8 cellular contexts compared by ENCODE assay signal in the genomic region with DNA sequence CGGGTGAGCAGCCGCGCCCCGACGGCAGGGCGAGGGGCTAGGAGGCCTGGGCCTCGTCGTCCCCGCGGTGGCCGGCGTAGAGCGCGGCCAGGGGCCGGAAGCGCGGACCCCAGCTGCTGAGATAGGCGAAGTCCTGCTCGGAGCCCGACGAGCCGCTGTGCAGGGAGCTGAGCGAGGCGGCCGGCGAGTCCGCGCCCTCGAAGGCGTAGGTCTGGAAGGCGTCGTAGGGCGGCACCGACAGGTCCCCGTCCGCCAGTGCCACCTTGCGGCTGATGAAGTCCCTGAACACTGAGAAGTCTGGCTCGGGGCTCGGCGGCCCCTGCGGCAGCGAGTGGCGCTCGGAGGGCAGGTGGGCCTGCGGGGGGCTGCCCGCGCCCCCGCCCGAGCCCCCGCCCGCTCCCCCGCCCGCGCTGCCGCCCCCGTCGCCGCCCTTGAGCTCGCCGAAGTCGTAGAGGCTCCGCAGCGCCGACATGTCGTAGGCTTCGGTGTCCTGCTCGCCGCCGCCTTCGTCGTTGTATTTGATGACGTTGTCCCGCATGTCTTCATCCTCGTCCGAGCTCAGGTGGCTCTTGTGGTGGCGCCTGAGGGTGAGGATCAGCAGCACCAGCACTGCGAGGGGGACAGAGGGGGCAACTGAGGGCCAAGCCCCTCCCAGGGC. TPM values are rescaled to one million over a fixed set of nuclear protein-coding genes. Genes with fewer than 3 reads are reported as not detected.
DNase-seq lines count a peak whose midpoint lies in the region; FAIRE-seq and TF ChIP-seq lines count a peak whose summit lies in the region.

No MANE protein-coding gene starts in this region.

- H3K27me3 ChIP-seq in keratinocyte (ENCODE audit: control insufficient read depth, extremely low read depth, insufficient read depth, low read length), result peaks cover 40% of the 10 kb centered on the region

- no peak for TF ChIP-seq EP300 in Ishikawa (IDR thresholded peaks at IDR 0.05; ENCODE audit: borderline replicate concordance)

- dilution Hi-C loops in keratinocyte (cut with MboI; ENCODE audit: extremely low pct_ligation_motif_present, low sequenced_read_pairs), result no loop called here

- no peaks in the 10 kb centered on the region for H3K4me1 ChIP-seq in keratinocyte (ENCODE audit: control insufficient read depth, extremely low read depth, insufficient read depth, low read length)

- no peak overlapping the region for H3K4me3 ChIP-seq in keratinocyte (ENCODE audit: control insufficient read depth in 2 of 3, extremely low read depth in 1 of 3, insufficient read depth in 2 of 3, low read depth in 1 of 3, low read length in 3 of 3)

- no peak overlapping the region for H3K4me2 ChIP-seq in keratinocyte (ENCODE audit: control insufficient read depth, extremely low read depth, insufficient read depth, low read depth, low read length)

- no peaks in the 10 kb centered on the region for H3K4me1 Mint-ChIP-seq in MCF 10A (ENCODE audit: insufficient read depth, unreplicated experiment)

- BruUV-seq in MCF 10A (replicated peaks; lab: Mats Ljungman, UMichigan), result no TSS peak

- no peaks in the 10 kb centered on the region for H4K20me1 ChIP-seq in keratinocyte (ENCODE audit: control insufficient read depth, extremely low read depth, insufficient read depth, low read length)

- CTCF ChIA-PET in MCF 10A (lab: Yijun Ruan, JAX), result no interaction called here

- H3K27me3 Mint-ChIP-seq in MCF 10A (ENCODE audit: insufficient read depth, unreplicated experiment), result peaks cover 77% of the 10 kb centered on the region

- H3K9ac ChIP-seq in keratinocyte (ENCODE audit: control insufficient read depth, extremely low read depth, insufficient read depth, low read length), result no peak overlapping the region

- H3K27ac ChIP-seq in VCaP (no peak overlapping the region), keratinocyte (ENCODE audit: control insufficient read depth, insufficient read depth, low read length) (no peak overlapping the region)

- intact Hi-C loops in MCF 10A (cut with micrococcal nuclease), result no loop called here

- POLR2A ChIA-PET in MCF 10A (lab: Yijun Ruan, JAX), result interaction anchor here (0.6 to 1.0 kb wide), 2 partner anchors 25 to 190 kb away, joined by 3 read pairs; no protein-coding TSS in a partner anchor

- DNase-seq in AG09319 (ENCODE audit: extremely low read depth, low read depth) (peak; percentile 7), MCF 10A (ENCODE audit: unreplicated experiment) (peak; percentile 16), keratinocyte (ENCODE audit: low read depth, low spot score) (no peak), DMS79 treated with DMSO at 0.1 percent for 48 hours (lab: John Stamatoyannopoulos, UW) (no peak), NCI-H2227 treated with DMSO at 0.1 percent for 48 hours (lab: John Stamatoyannopoulos, UW) (no peak)
- peak; percentile 55 for DNase-seq in stimulated activated CD4-positive, alpha-beta T cell treated with anti-CD3 and anti-CD28 coated beads, Interleukin-2, amount 100 ng/mL, for 4 hours (ENCODE audit: low read depth)

- peak; percentile 65 for TF ChIP-seq RAD21 in Ishikawa (IDR thresholded peaks at IDR 0.05; ENCODE audit: low read depth)

- H2AFZ ChIP-seq in keratinocyte (ENCODE audit: control insufficient read depth, low read length), result peak overlapping the region; percentile 5

- no peak overlapping the region for H3K27ac Mint-ChIP-seq in MCF 10A (ENCODE audit: low read depth, unreplicated experiment)

- no peaks in the 10 kb centered on the region for H3K9me1 ChIP-seq in keratinocyte (ENCODE audit: control insufficient read depth, extremely low read depth, insufficient read depth, low read length)

- H3K9me3 Mint-ChIP-seq in MCF 10A (ENCODE audit: unreplicated experiment), result no peaks in the 10 kb centered on the region

- no peaks in the 10 kb centered on the region for H3K79me2 ChIP-seq in keratinocyte (ENCODE audit: control insufficient read depth, insufficient read depth, low read length)

- H3K4me3 Mint-ChIP-seq in MCF 10A (ENCODE audit: unreplicated experiment), result no peak overlapping the region

- H3K9me3 ChIP-seq in keratinocyte (ENCODE audit: control insufficient read depth, low read depth, low read length), result no peaks in the 10 kb centered on the region

- H3K36me3 ChIP-seq in keratinocyte (ENCODE audit: control insufficient read depth in 2 of 2, extremely low read depth in 1 of 2, insufficient read depth in 2 of 2, low read length in 2 of 2), result no peaks in the 10 kb centered on the region

- no peak for FAIRE-seq in keratinocyte (lab: Jason Lieb, UNC)

- no peaks in the 10 kb centered on the region for H3K36me3 Mint-ChIP-seq in MCF 10A (ENCODE audit: insufficient read depth, unreplicated experiment)

- TF ChIP-seq CTCF in AG09319 (IDR thresholded peaks at IDR 0.05; ENCODE audit: low read depth, low read length) (peak; percentile 54), VCaP (conservative IDR thresholded peaks at IDR 0.05) (peak; percentile 77), MCF 10A (IDR thresholded peaks at IDR 0.05; ENCODE audit: unreplicated experiment) (peak; percentile 14), keratinocyte (optimal IDR thresholded peaks at IDR 0.05 in 1 of 3, IDR thresholded peaks at IDR 0.05 in 1 of 3, conservative IDR thresholded peaks at IDR 0.05 in 1 of 3; ENCODE audit: extremely low read depth in 1 of 3, insufficient read depth in 2 of 3, low read length in 3 of 3) (peak; percentile 19 to 82 (median 82))

TF ChIP-seq in Ishikawa, 13 proteins besides CTCF, POLR2A, EP300 and RAD21:
- TF ChIP-seq TCF12 (IDR thresholded peaks at IDR 0.05; ENCODE audit: low read depth), result no peak
- TF ChIP-seq, protein P1, sequence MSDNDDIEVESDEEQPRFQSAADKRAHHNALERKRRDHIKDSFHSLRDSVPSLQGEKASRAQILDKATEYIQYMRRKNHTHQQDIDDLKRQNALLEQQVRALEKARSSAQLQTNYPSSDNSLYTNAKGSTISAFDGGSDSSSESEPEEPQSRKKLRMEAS (IDR thresholded peaks at IDR 0.05), result peak; percentile 36; the same call in 1 of the 2 replicates

RNA-seq across cellular contexts. Expression of gene CD40, which starts 56.5 kb away (rescaled TPM):
- total RNA-seq in MCF 10A (2022), result 1.5 and 2.3 TPM in 2 replicates
- polyA plus RNA-seq in keratinocyte, result 13.4 to 16.7 TPM (median 16.4 TPM) in 3 replicates
- polyA plus RNA-seq in keratinocyte (2011; ENCODE audit: low read depth), result 0.70 TPM
- 9.9 and 13.2 TPM in 2 replicates for polyA plus RNA-seq in keratinocyte (2011; cell fraction: cytosol; rRNA removed)
- polyA plus RNA-seq in keratinocyte (2011; cell fraction: nucleus; rRNA removed), result 16.9 and 23.9 TPM in 2 replicates
- polyA plus RNA-seq in keratinocyte (2012; ENCODE audit: low replicate concordance), result 5.0 and 11.8 TPM in 2 replicates
- polyA minus RNA-seq in keratinocyte, result 7.6 to 12.4 TPM (median 8.6 TPM) in 3 replicates
- 15.3 TPM for polyA minus RNA-seq in keratinocyte (2011; cell fraction: cytosol; rRNA and poly(A)+ RNA removed)
- 4.2 and 5.7 TPM in 2 replicates for polyA minus RNA-seq in keratinocyte (2011; cell fraction: nucleus; rRNA and poly(A)+ RNA removed)

Comparison
In these comparisons a context has a peak if more than half of its experiments do, and no peak if none do; other contexts are left out.
1. DNase-seq: peak in AG09319 (single experiment), MCF 10A (single experiment) and stimulated activated CD4-positive, alpha-beta T cell treated with anti-CD3 and anti-CD28 coated beads, Interleukin-2, amount 100 ng/mL, for 4 hours (single experiment); none in keratinocyte (single experiment), DMS79 treated with DMSO at 0.1 percent for 48 hours (single experiment) and NCI-H2227 treated with DMSO at 0.1 percent for 48 hours (single experiment).
2. CTCF ChIP-seq: peak in every context shown above with its lines; median percentile 82 in keratinocyte; 77 in VCaP; 54 in AG09319; 14 in MCF 10A.